16 cellular contexts compared by ENCODE assay signal in the genomic region with DNA sequence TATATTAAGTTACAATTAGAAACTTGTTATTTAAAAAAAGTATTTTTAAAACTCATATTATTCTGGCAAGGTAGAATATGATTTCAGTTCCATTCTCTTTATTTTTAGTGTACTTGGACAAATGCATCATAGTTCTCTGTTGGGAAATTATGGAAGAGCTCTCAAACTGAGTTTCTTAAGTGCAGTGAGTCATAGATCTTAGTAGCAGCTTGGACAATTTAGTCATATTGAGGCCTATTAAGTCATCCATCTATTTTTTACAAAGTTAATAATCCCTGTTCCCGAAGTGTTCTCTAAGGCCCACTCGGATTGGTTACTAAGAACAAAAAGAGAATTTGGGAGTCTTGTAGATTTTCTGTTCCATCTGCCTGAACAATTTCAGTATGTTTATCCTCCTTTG.
DNase-seq lines count a peak whose midpoint lies in the region; ATAC-seq and TF ChIP-seq lines count a peak whose summit lies in the region.
"Had no signal": no experiment of that assay in that cellular context is flagged by ENCODE, and none has a peak within 500 bp of the region (broad histone marks: within the 10 kb centered on the region; RNA-seq: fewer than 3 reads in every experiment).

No MANE protein-coding gene starts in this region.

- TF ChIP-seq CTCF in BJ (IDR thresholded peaks at IDR 0.05; ENCODE audit: insufficient read depth, low read depth, low read length) = no peak

- no peaks in the 10 kb centered on the region for H3K27me3 ChIP-seq in BJ (ENCODE audit: control insufficient read depth, insufficient read depth, low read length)
- H3K27me3 ChIP-seq: esophagus muscularis mucosa, stomach, uterus had no signal

- POLR2A ChIA-PET in BJ (lab: Charles Lee) = no interaction called here

- H3K4me3 ChIP-seq in BJ (ENCODE audit: low read depth, low read length) = no peak overlapping the region
- H3K4me3 ChIP-seq: esophagus muscularis mucosa, psoas muscle, stomach, uterus had no signal

- no peak for ATAC-seq in GM18519 (IDR thresholded peaks at IDR 0.05; ENCODE audit: low FRiP score, unreplicated experiment)
- ATAC-seq: psoas muscle had no signal

- DNase-seq in BJ (ENCODE audit: low read depth) (peak; percentile 44), RKO (ENCODE audit: low spot score) (peak; percentile 51), fibroblast of gingiva (ENCODE audit: low read depth) (peak; percentile 58), non-pigmented ciliary epithelial cell (ENCODE audit: low read depth) (peak; percentile 61), NOMO-1 treated with dmso at 0.1 percent for 144 hours (lab: John Stamatoyannopoulos, UW; ENCODE audit: unreplicated experiment) (no peak), NCI-H526 treated with DMSO at 0.1 percent for 48 hours (lab: John Stamatoyannopoulos, UW) (no peak), retina (no peak)
- DNase-seq: activated CD4-positive, alpha-beta T cell treated with anti-CD3 and anti-CD28 coated beads, Interleukin-2, amount 50 U/mL, for 1 hour; KG1; NCI-H1417 treated with DMSO at 0.1 percent for 48 hours; NCI-H446; psoas muscle; stomach; uterus had no signal

- H3K36me3 ChIP-seq in BJ (ENCODE audit: control insufficient read depth, insufficient read depth, low read length) = no peaks in the 10 kb centered on the region
- H3K36me3 ChIP-seq: esophagus muscularis mucosa, stomach, uterus had no signal

- CTCF ChIA-PET in BJ (lab: Yijun Ruan, JAX) = no interaction called here

Comparison
In these comparisons a context has a peak if more than half of its experiments do, and no peak if none do; other contexts are left out.
1. DNase-seq: peak in BJ (single experiment), RKO (single experiment), fibroblast of gingiva (single experiment) and non-pigmented ciliary epithelial cell (single experiment); none in NOMO-1 treated with dmso at 0.1 percent for 144 hours (single experiment), NCI-H526 treated with DMSO at 0.1 percent for 48 hours (single experiment) and retina (single experiment).